ENCODE assay signal across 18 cellular contexts in genomic region chr6:155212616-155213380, GRCh38. TPM values are rescaled to one million over a fixed set of nuclear protein-coding genes. Genes with fewer than 3 reads are reported as not detected.
DNase-seq lines count a peak whose midpoint lies in the region; ATAC-seq and TF ChIP-seq lines count a peak whose summit lies in the region.
"Had no signal": no experiment of that assay in that cellular context is flagged by ENCODE, and none has a peak within 500 bp of the region (broad histone marks: within the 10 kb centered on the region; RNA-seq: fewer than 3 reads in every experiment).

No MANE protein-coding gene starts in this region.

- H3K23ac ChIP-seq in neuronal stem cell (ENCODE audit: low read depth, low read length, poor library complexity), result peak overlapping the region; percentile 46

- peaks cover 7 to 69% (median 48%) of the 10 kb centered on the region in 10 experiments; a peak in 19 of 20 replicates for H3K4me1 ChIP-seq in BLaER1 treated with 17β-estradiol and CSF1 and Interleukin-3, amounts not matched to agents 10 nM and 100 nM
- no peaks in the 10 kb centered on the region; the same call in 1 of the 2 replicates for H3K4me1 ChIP-seq in PC-9 (replicated peaks; ENCODE audit: insufficient read depth)
- peaks cover 4 to 7% of the 10 kb centered on the region in 2 donors for H3K4me1 ChIP-seq in neuronal stem cell (ENCODE audit: control insufficient read depth in 2 of 2, insufficient read depth in 1 of 2, low read depth in 1 of 2, low read length in 2 of 2)
- H3K4me1 ChIP-seq in vagina, result no peaks in the 10 kb centered on the region
- H3K4me1 ChIP-seq: Caco-2 had no signal

- H3K79me2 ChIP-seq in PC-9 (ENCODE audit: low read depth), result no peaks in the 10 kb centered on the region

- H3K14ac ChIP-seq in neuronal stem cell (ENCODE audit: low read length), result no peak overlapping the region

- no peaks in the 10 kb centered on the region for H3K27me3 ChIP-seq in BLaER1 treated with 17β-estradiol and CSF1 and Interleukin-3, amounts not matched to agents 10 nM and 100 nM
- no peaks in the 10 kb centered on the region for H3K27me3 ChIP-seq in PC-9 (ENCODE audit: insufficient read depth, low read depth)
- H3K27me3 ChIP-seq in neuronal stem cell (ENCODE audit: control insufficient read depth in 3 of 3, insufficient read depth in 3 of 3, low read depth in 1 of 3, low read length in 3 of 3), result no peaks in the 10 kb centered on the region
- H3K27me3 ChIP-seq in vagina, result no peaks in the 10 kb centered on the region

- peak overlapping the region in 7 of 11 experiments; percentile 58 to 84 (median 73); a peak in 13 of 22 replicates for H3K4me2 ChIP-seq in BLaER1 treated with 17β-estradiol and CSF1 and Interleukin-3, amounts not matched to agents 10 nM and 100 nM
- H3K4me2 ChIP-seq in PC-9, result no peak overlapping the region
- H3K4me2 ChIP-seq in neuronal stem cell (ENCODE audit: insufficient read depth, low read length, poor library complexity, severe bottlenecking), result no peak overlapping the region

- TF ChIP-seq CTCF in PC-9 (conservative IDR thresholded peaks at IDR 0.05) (no peak), epithelial cell of esophagus (IDR thresholded peaks at IDR 0.05; ENCODE audit: insufficient read depth, low read depth, low read length, missing control alignments) (no peak), vagina (IDR thresholded peaks at IDR 0.05) (no peak)

- 0 out of 22 replicates have a peak overlapping the region, but pooled peaks of 1 of the 11 experiments have one; percentile 23 for H3K27ac ChIP-seq in BLaER1 treated with 17β-estradiol and CSF1 and Interleukin-3, amounts not matched to agents 10 nM and 100 nM
- H3K27ac ChIP-seq in PC-9 (no peak overlapping the region), neuronal stem cell (replicated peaks; ENCODE audit: low read length) (no peak overlapping the region), vagina (no peak overlapping the region)
- H3K27ac ChIP-seq: HL-60 had no signal

- POLR2A ChIA-PET in PC-9 (lab: Charles Lee; ENCODE audit: unreplicated experiment), result no interaction called here

- no peak overlapping the region for H2BK12ac ChIP-seq in neuronal stem cell (ENCODE audit: low read length)

- no peak overlapping the region for H2BK15ac ChIP-seq in neuronal stem cell (ENCODE audit: low read length)

- no peaks in the 10 kb centered on the region for H4K20me1 ChIP-seq in BLaER1 treated with 17β-estradiol and CSF1 and Interleukin-3, amounts not matched to agents 10 nM and 100 nM
- H4K20me1 ChIP-seq in PC-9 (ENCODE audit: insufficient read depth), result no peaks in the 10 kb centered on the region

- BruUV-seq in PC-9 (replicated peaks; lab: Mats Ljungman, UMichigan), result no TSS peak

- H3K79me1 ChIP-seq in neuronal stem cell (ENCODE audit: low read depth, low read length), result no peaks in the 10 kb centered on the region

- H3K18ac ChIP-seq in neuronal stem cell (ENCODE audit: low read length), result peak overlapping the region; percentile 48

- no peak overlapping the region for H4K91ac ChIP-seq in neuronal stem cell (ENCODE audit: low read depth, low read length, poor library complexity)

- 0 out of 22 replicates have a peak, but pooled peaks cover 0 to 5% (median 0%) of the 10 kb centered on the region in 11 experiments for H3K9me3 ChIP-seq in BLaER1 treated with 17β-estradiol and CSF1 and Interleukin-3, amounts not matched to agents 10 nM and 100 nM (replicated peaks in 1 of 11)
- no peaks in the 10 kb centered on the region for H3K9me3 ChIP-seq in PC-9 (ENCODE audit: insufficient read depth, low read depth)
- H3K9me3 ChIP-seq in neuronal stem cell (replicated peaks in 1 of 2; ENCODE audit: control insufficient read depth in 2 of 2, insufficient read depth in 1 of 2, low read depth in 1 of 2, low read length in 2 of 2), result peaks cover 0 to 6% of the 10 kb centered on the region in 2 donors
- H3K9me3 ChIP-seq in vagina, result no peaks in the 10 kb centered on the region
- H3K9me3 ChIP-seq: Caco-2 had no signal

- H4K8ac ChIP-seq in neuronal stem cell (ENCODE audit: low read depth, low read length), result no peak overlapping the region

- H3K4me3 ChIP-seq in BLaER1 treated with 17β-estradiol and CSF1 and Interleukin-3, amounts not matched to agents 10 nM and 100 nM, result no peak overlapping the region
- H3K4me3 ChIP-seq in PC-9 (no peak overlapping the region), epithelial cell of esophagus (ENCODE audit: low read length) (no peak overlapping the region), neuronal stem cell (ENCODE audit: low read length in 2 of 2) (no peak overlapping the region), vagina (no peak overlapping the region)
- H3K4me3 ChIP-seq: GM12878 had no signal

- in situ Hi-C loops in KBM-7 (cut with MboI; ENCODE audit: low pct_unique_long_range_greater_than_20kb, low sequenced_read_pairs), result no loop called here

- H3K9ac ChIP-seq in BLaER1 treated with 17β-estradiol and CSF1 and Interleukin-3, amounts not matched to agents 10 nM and 100 nM, result no peak overlapping the region
- H3K9ac ChIP-seq in neuronal stem cell (ENCODE audit: low read depth, low read length, poor library complexity), result no peak overlapping the region

- ATAC-seq in GM18907 (IDR thresholded peaks at IDR 0.05; ENCODE audit: unreplicated experiment) (no peak), GM18520 (IDR thresholded peaks at IDR 0.05; ENCODE audit: unreplicated experiment) (no peak)
- ATAC-seq: GM12878, HCT116 had no signal

- WGBS in neuronal stem cell (ENCODE audit: extremely low coverage in 2 of 2, insufficient read length in 2 of 2, insufficient replicate concordance in 1 of 2), 2 donors, result no CpG with 5 or more reads among the region's 16 CpGs

- DNase-seq in PC-9, result peak; percentile 10 to 44
- DNase-seq in epithelial cell of esophagus (ENCODE audit: low read depth), result peak; percentile 14
- no peak for DNase-seq in neuronal stem cell (ENCODE audit: low spot score)
- DNase-seq in vagina (ENCODE audit: extremely low spot score in 2 of 2), result no peak
- no peak for DNase-seq in KBM-7
- DNase-seq: Caco-2, NCI-H1417, NCI-H1930, NCI-H2171, NCI-H82 had no signal

- no peak overlapping the region for H2BK5ac ChIP-seq in neuronal stem cell (ENCODE audit: low read length)

- intact Hi-C loops in PC-9 (cut with micrococcal nuclease; ENCODE audit: unreplicated experiment) (no loop called here), vagina (cut with DNase I) (no loop called here)

- no peak overlapping the region for H3K4ac ChIP-seq in neuronal stem cell (ENCODE audit: low read length)

- TF ChIP-seq POLR2A in vagina (IDR thresholded peaks at IDR 0.05), result no peak

- no peaks in the 10 kb centered on the region for H3K9me2 ChIP-seq in PC-9 (ENCODE audit: insufficient read depth)

- H2AK5ac ChIP-seq in neuronal stem cell (ENCODE audit: low read depth, low read length), result no peak overlapping the region

- H2BK120ac ChIP-seq in neuronal stem cell (ENCODE audit: low read depth, low read length), result peak overlapping the region; percentile 49

- H3K36me3 ChIP-seq in BLaER1 treated with 17β-estradiol and CSF1 and Interleukin-3, amounts not matched to agents 10 nM and 100 nM, result no peaks in the 10 kb centered on the region
- H3K36me3 ChIP-seq in PC-9 (ENCODE audit: low read depth) (no peaks in the 10 kb centered on the region), neuronal stem cell (replicated peaks in 1 of 2; ENCODE audit: control insufficient read depth in 2 of 2, insufficient read depth in 2 of 2, low read length in 2 of 2) (peaks cover 0 to 42% of the 10 kb centered on the region in 2 donors), vagina (no peaks in the 10 kb centered on the region)

- H2AFZ ChIP-seq in PC-9, result no peak overlapping the region
- no peak overlapping the region for H2AFZ ChIP-seq in neuronal stem cell (ENCODE audit: low read length)

- no peaks in the 10 kb centered on the region for H3F3A ChIP-seq in PC-9 (ENCODE audit: insufficient read depth, low read depth)

- CTCF ChIA-PET in PC-9 (lab: Charles Lee), result no interaction called here

RNA-seq across cellular contexts. Expression of gene CLDN20, which starts 51.0 kb away (rescaled TPM):
- not detected in 2 replicates for total RNA-seq in PC-9 (2021)
- not detected for polyA plus RNA-seq in neuronal stem cell (2013, experiment 1 of 2)
- polyA plus RNA-seq in neuronal stem cell (2013, experiment 2 of 2), result not detected
- total RNA-seq in vagina, result not detected
- total RNA-seq: Caco-2, GM12878, NCI-H460 had no signal
- polyA plus RNA-seq: CD14-positive monocyte had no signal

Comparison
In these comparisons a context has a peak if more than half of its experiments do, and no peak if none do; other contexts are left out.
1. H3K4me2 ChIP-seq: peak in BLaER1 treated with 17β-estradiol and CSF1 and Interleukin-3, amounts not matched to agents 10 nM and 100 nM (7 of 11); none in PC-9 (single experiment) and neuronal stem cell (single experiment).
2. DNase-seq: peak in PC-9 (2 of 2) and epithelial cell of esophagus (single experiment); none in neuronal stem cell (single experiment), vagina (0 of 2) and KBM-7 (single experiment).